Comparison of ENCODE assay signal across 1 cellular context in genomic region chr1:6501414-6501813, GRCh38.
TF ChIP-seq lines count a peak whose summit lies in the region.

No MANE protein-coding gene starts in this region.

TF ChIP-seq in IMR-90, 13 proteins besides CTCF, POLR2A, EP300 and RAD21:
- TF ChIP-seq NFE2L2 (IDR thresholded peaks at IDR 0.05; ENCODE audit: low read depth, low read length) (no peak), BHLHE40 (IDR thresholded peaks at IDR 0.05; ENCODE audit: low read depth, low read length) (no peak), MAFK (IDR thresholded peaks at IDR 0.05; ENCODE audit: low read depth, low read length) (no peak), ELK1 (IDR thresholded peaks at IDR 0.05; ENCODE audit: borderline replicate concordance, low read depth, low read length) (no peak), MAZ (IDR thresholded peaks at IDR 0.05; ENCODE audit: borderline replicate concordance, low read depth, low read length) (no peak), SMC3 (IDR thresholded peaks at IDR 0.05; ENCODE audit: low read depth, low read length) (no peak), RFX5 (IDR thresholded peaks at IDR 0.05; ENCODE audit: low read depth, low read length) (no peak), CEBPB (IDR thresholded peaks at IDR 0.05; ENCODE audit: low read depth, low read length) (no peak), MXI1 (IDR thresholded peaks at IDR 0.05; ENCODE audit: borderline replicate concordance, low read depth, low read length) (no peak), RCOR1 (IDR thresholded peaks at IDR 0.05; ENCODE audit: insufficient replicate concordance, low read length) (no peak), FOS (IDR thresholded peaks at IDR 0.05; ENCODE audit: low read depth, low read length) (no peak), USF2 (IDR thresholded peaks at IDR 0.05; ENCODE audit: low read depth, low read length) (no peak)
